16 cellular contexts compared by ENCODE assay signal in the genomic region with DNA sequence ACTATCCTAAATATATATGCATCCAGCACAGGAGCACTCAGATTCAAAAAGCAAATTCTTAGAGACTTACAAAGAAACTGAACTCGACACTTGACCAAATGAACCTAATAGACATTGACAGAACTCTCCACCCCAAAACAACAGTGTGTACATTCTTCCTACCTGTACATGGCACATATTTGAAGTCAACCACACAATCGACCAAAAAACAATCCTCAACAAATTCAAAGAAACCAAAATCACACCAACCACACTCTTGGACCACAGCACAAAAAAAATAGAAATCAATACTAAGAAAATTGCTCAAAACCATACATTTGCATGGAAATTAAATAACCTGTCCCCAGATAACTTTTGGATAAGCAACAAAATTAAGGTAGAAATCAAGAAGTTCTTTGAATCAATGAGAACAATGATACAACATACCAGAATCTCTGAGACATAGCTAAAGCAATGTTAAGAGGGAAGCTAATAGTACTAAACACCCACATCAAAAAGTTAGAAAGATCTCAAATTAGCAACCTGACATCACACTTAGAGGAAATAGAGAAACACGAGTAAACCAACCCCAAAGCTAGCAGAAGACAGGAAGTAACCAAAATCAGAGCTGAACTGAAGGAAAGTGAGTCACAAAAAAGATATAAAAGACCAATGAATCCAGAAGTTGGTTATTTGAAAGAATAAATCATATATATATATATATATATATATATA. TPM values are rescaled to one million over a fixed set of nuclear protein-coding genes. Genes with fewer than 3 reads are reported as not detected.
DNase-seq lines count a peak whose midpoint lies in the region; ATAC-seq and TF ChIP-seq lines count a peak whose summit lies in the region.
"Had no signal": no experiment of that assay in that cellular context is flagged by ENCODE, and none has a peak within 500 bp of the region (broad histone marks: within the 10 kb centered on the region; RNA-seq: fewer than 3 reads in every experiment).

No MANE protein-coding gene starts in this region.

- no peaks in the 10 kb centered on the region for H3K27me3 ChIP-seq in transverse colon

- DNase-seq in activated T-cell treated with anti-CD3 and anti-CD28 coated beads, Interleukin-2, amount 50 U/mL, for 4 hours, result no peak
- DNase-seq in activated T-cell treated with anti-CD3 and anti-CD28 coated beads for 4 hours (no peak), NOMO-1 treated with dmso at 0.1 percent for 144 hours (lab: John Stamatoyannopoulos, UW; ENCODE audit: unreplicated experiment) (peak; percentile 22), cerebellar nuclear complex (lab: John Stamatoyannopoulos, UW) (no peak), transverse colon (no peak), NCI-H2171 (lab: John Stamatoyannopoulos, UW) (no peak)
- no peak for DNase-seq in activated naive CD8-positive, alpha-beta T cell treated with anti-CD3 and anti-CD28 coated beads, Interleukin-2, amount 10 ng/mL, durations not matched to agents 7 days and 5 days
- no peak for DNase-seq in stimulated activated naive CD8-positive, alpha-beta T cell treated with anti-CD3 and anti-CD28 coated beads, Interleukin-15, amount 100 ng/mL, for 72 hours
- DNase-seq: mesendoderm, NCI-H1930, NCI-H774, Right ventricle myocardium superior, tibial artery had no signal

- H3K4me1 Mint-ChIP-seq in activated T-cell treated with anti-CD3 and anti-CD28 coated beads, Interleukin-2, amount 50 U/mL, for 4 hours (ENCODE audit: low read depth), result peaks cover 45% of the 10 kb centered on the region
- peaks cover 30% of the 10 kb centered on the region for H3K4me1 Mint-ChIP-seq in activated naive CD8-positive, alpha-beta T cell treated with anti-CD3 and anti-CD28 coated beads, Interleukin-2, amount 10 ng/mL, durations not matched to agents 7 days and 5 days
- peaks cover 67% of the 10 kb centered on the region for H3K4me1 Mint-ChIP-seq in stimulated activated naive CD8-positive, alpha-beta T cell treated with anti-CD3 and anti-CD28 coated beads, Interleukin-15, amount 100 ng/mL, for 72 hours

- TF ChIP-seq CTCF in transverse colon (IDR thresholded peaks at IDR 0.05), result no peak

- H3K27ac Mint-ChIP-seq in activated naive CD8-positive, alpha-beta T cell treated with anti-CD3 and anti-CD28 coated beads, Interleukin-2, amount 10 ng/mL, durations not matched to agents 7 days and 5 days, result peak overlapping the region; percentile 81
- H3K27ac Mint-ChIP-seq in stimulated activated naive CD8-positive, alpha-beta T cell treated with anti-CD3 and anti-CD28 coated beads, Interleukin-15, amount 100 ng/mL, for 72 hours, result peak overlapping the region; percentile 28 to 41

- H3K4me3 ChIP-seq in transverse colon, result no peak overlapping the region
- H3K4me3 ChIP-seq: gastroesophageal sphincter, tibial artery had no signal

- H3K36me3 ChIP-seq in transverse colon, result no peaks in the 10 kb centered on the region
- H3K36me3 ChIP-seq: gastroesophageal sphincter, tibial artery had no signal

- 52 to 61% methylated on average over 3 of the region's 3 CpGs for WGBS in transverse colon (ENCODE audit: low coverage in 1 of 2), 2 donors

- peak; percentile 90 to 93 for ATAC-seq in activated T-cell treated with anti-CD3 and anti-CD28 coated beads, Interleukin-2, amount 50 U/mL, for 4 hours
- ATAC-seq in activated naive CD8-positive, alpha-beta T cell treated with anti-CD3 and anti-CD28 coated beads, Interleukin-2, amount 10 ng/mL, durations not matched to agents 7 days and 5 days (ENCODE audit: low read depth), result peak; percentile 88
- ATAC-seq in stimulated activated naive CD8-positive, alpha-beta T cell treated with anti-CD3 and anti-CD28 coated beads, Interleukin-15, amount 100 ng/mL, for 72 hours, result peak; percentile 91
- ATAC-seq: gastroesophageal sphincter had no signal

- no peak for TF ChIP-seq EP300 in transverse colon (IDR thresholded peaks at IDR 0.05; ENCODE audit: low read depth)

- H3K9me3 ChIP-seq in transverse colon, result no peaks in the 10 kb centered on the region
- H3K9me3 ChIP-seq: tibial artery had no signal

- no peak overlapping the region for H3K27ac ChIP-seq in transverse colon
- H3K27ac ChIP-seq: gastroesophageal sphincter, tibial artery had no signal

- intact Hi-C loops in transverse colon (cut with DNase I; ENCODE audit: low total_unique reads), result no loop called here

- POLR2A ChIA-PET in activated naive CD8-positive, alpha-beta T cell treated with anti-CD3 and anti-CD28 coated beads, Interleukin-2, amount 10 ng/mL, durations not matched to agents 7 days and 5 days (lab: Charles Lee), result interaction anchor here (0.6 to 1.3 kb wide), 4 partner anchors 34 to 153 kb away, joined by 3 to 4 read pairs (median 3); no protein-coding TSS in a partner anchor

- no peaks in the 10 kb centered on the region for H3K36me3 Mint-ChIP-seq in activated T-cell treated with anti-CD3 and anti-CD28 coated beads, Interleukin-2, amount 50 U/mL, for 4 hours (ENCODE audit: insufficient read depth)
- H3K36me3 Mint-ChIP-seq in activated naive CD8-positive, alpha-beta T cell treated with anti-CD3 and anti-CD28 coated beads, Interleukin-2, amount 10 ng/mL, durations not matched to agents 7 days and 5 days, result peaks cover 38% of the 10 kb centered on the region

- H3K9me3 Mint-ChIP-seq in activated T-cell treated with anti-CD3 and anti-CD28 coated beads, Interleukin-2, amount 50 U/mL, for 4 hours, result no peaks in the 10 kb centered on the region
- H3K9me3 Mint-ChIP-seq in activated naive CD8-positive, alpha-beta T cell treated with anti-CD3 and anti-CD28 coated beads, Interleukin-2, amount 10 ng/mL, durations not matched to agents 7 days and 5 days, result peaks cover 29% of the 10 kb centered on the region
- H3K9me3 Mint-ChIP-seq in stimulated activated naive CD8-positive, alpha-beta T cell treated with anti-CD3 and anti-CD28 coated beads, Interleukin-15, amount 100 ng/mL, for 72 hours, result peaks cover 35 to 39% of the 10 kb centered on the region in 2 donors

- no peak for TF ChIP-seq POLR2A in transverse colon (IDR thresholded peaks at IDR 0.05)

- peaks cover 2% of the 10 kb centered on the region for H3K27me3 Mint-ChIP-seq in activated T-cell treated with anti-CD3 and anti-CD28 coated beads, Interleukin-2, amount 50 U/mL, for 4 hours (ENCODE audit: low read depth)
- peaks cover 5% of the 10 kb centered on the region for H3K27me3 Mint-ChIP-seq in activated naive CD8-positive, alpha-beta T cell treated with anti-CD3 and anti-CD28 coated beads, Interleukin-2, amount 10 ng/mL, durations not matched to agents 7 days and 5 days
- no peaks in the 10 kb centered on the region for H3K27me3 Mint-ChIP-seq in stimulated activated naive CD8-positive, alpha-beta T cell treated with anti-CD3 and anti-CD28 coated beads, Interleukin-15, amount 100 ng/mL, for 72 hours

- H3K4me3 Mint-ChIP-seq in activated T-cell treated with anti-CD3 and anti-CD28 coated beads, Interleukin-2, amount 50 U/mL, for 4 hours, result peak overlapping the region; percentile 56
- H3K4me3 Mint-ChIP-seq in activated naive CD8-positive, alpha-beta T cell treated with anti-CD3 and anti-CD28 coated beads, Interleukin-2, amount 10 ng/mL, durations not matched to agents 7 days and 5 days, result peak overlapping the region; percentile 69
- peak overlapping the region; percentile 56 to 63 for H3K4me3 Mint-ChIP-seq in stimulated activated naive CD8-positive, alpha-beta T cell treated with anti-CD3 and anti-CD28 coated beads, Interleukin-15, amount 100 ng/mL, for 72 hours

- in situ Hi-C loops in transverse colon (cut with MboI; ENCODE audit: low pct_ligation_motif_present in 1 of 4, low pct_unique_long_range_greater_than_20kb in 1 of 4, low sequenced_read_pairs in 3 of 4), result no loop called here

- H3K4me1 ChIP-seq in transverse colon, result no peaks in the 10 kb centered on the region
- H3K4me1 ChIP-seq: gastroesophageal sphincter, tibial artery had no signal

RNA-seq across cellular contexts. Expression of gene TREM1, which starts 12.5 kb away (rescaled TPM):
- total RNA-seq in activated T-cell treated with anti-CD3 and anti-CD28 coated beads, Interleukin-2, amount 50 U/mL, for 4 hours, result not detected
- not detected for total RNA-seq in activated naive CD8-positive, alpha-beta T cell treated with anti-CD3 and anti-CD28 coated beads, Interleukin-2, amount 10 ng/mL, durations not matched to agents 7 days and 5 days
- total RNA-seq in transverse colon, result under 1 TPM in 1 of 4 donors, not detected in 3; 0.27 TPM
- total RNA-seq: endothelial cell of umbilical vein, osteocyte had no signal

RNA-seq across cellular contexts. Expression of gene NCR2, which starts 36.5 kb away (rescaled TPM):
- not detected for total RNA-seq in activated T-cell treated with anti-CD3 and anti-CD28 coated beads, Interleukin-2, amount 50 U/mL, for 4 hours
- under 1 TPM; 0.82 to 1.00 TPM for total RNA-seq in activated naive CD8-positive, alpha-beta T cell treated with anti-CD3 and anti-CD28 coated beads, Interleukin-2, amount 10 ng/mL, durations not matched to agents 7 days and 5 days
- not detected for total RNA-seq in transverse colon
- total RNA-seq: endothelial cell of umbilical vein, gastroesophageal sphincter, osteocyte, Right ventricle myocardium superior had no signal
